ENCODE assay signal across 24 cellular contexts in genomic region chr5:42230839-42231238, GRCh38.
DNase-seq lines count a peak whose midpoint lies in the region; ATAC-seq, FAIRE-seq and TF ChIP-seq lines count a peak whose summit lies in the region.
"Had no signal": no experiment of that assay in that cellular context is flagged by ENCODE, and none has a peak within 500 bp of the region (broad histone marks: within the 10 kb centered on the region; RNA-seq: fewer than 3 reads in every experiment).

No MANE protein-coding gene starts in this region.

- TF ChIP-seq RAD21 in HepG2 (CRISPR knock-in tag; IDR thresholded peaks at IDR 0.05): no peak

- H3K4me3 Mint-ChIP-seq in WTC11: no peak overlapping the region
- H3K4me3 Mint-ChIP-seq in stimulated activated effector memory CD8-positive, alpha-beta T cell treated with anti-CD3 and anti-CD28 coated beads, Interleukin-12 subunit alpha, Interleukin-12 subunit beta, amount 100 ng/mL, for 72 hours: no peak overlapping the region
- H3K4me3 Mint-ChIP-seq: CD14-positive monocyte; CD4-positive, alpha-beta T cell; H9 had no signal

- no peak for FAIRE-seq in HepG2 (lab: Jason Lieb, UNC)
- FAIRE-seq in kidney (lab: Jason Lieb, UNC): no peak
- FAIRE-seq: A204.1, D721Med, GM12878 had no signal

- POLR2A ChIA-PET in HepG2 (lab: Yijun Ruan, JAX): no interaction called here
- POLR2A ChIA-PET in WTC11 (lab: Charles Lee): no interaction called here

- H4K20me1 ChIP-seq in HepG2 (ENCODE audit: insufficient read depth, low read length): no peaks in the 10 kb centered on the region
- H4K20me1 ChIP-seq: BLaER1 treated with 17β-estradiol and CSF1 and Interleukin-3, amounts not matched to agents 10 nM and 100 nM had no signal

- intact Hi-C loops in HepG2 (cut with micrococcal nuclease; ENCODE audit: unreplicated experiment) (no loop called here), right lobe of liver (cut with DNase I) (no loop called here), kidney (cut with DNase I) (no loop called here)

- WGBS in HepG2 (ENCODE audit: low lambda C conversion rate): 0% methylated on average over 3 of the region's 4 CpGs
- WGBS in right lobe of liver (ENCODE audit: insufficient coverage, low coverage, low lambda C conversion rate, missing lambda C conversion rate): 71% methylated on average over 4 of the region's 4 CpGs

- BruUV-seq in HepG2 (replicated peaks; lab: Mats Ljungman, UMichigan): no TSS peak

- H3K27ac ChIP-seq in HepG2 (ENCODE audit: extremely low read length, insufficient read depth, low read length): no peak overlapping the region
- H3K27ac ChIP-seq in right lobe of liver: no peak overlapping the region
- no peak overlapping the region for H3K27ac ChIP-seq in kidney (ENCODE audit: low read depth in 2 of 2, low read length in 2 of 2)
- H3K27ac ChIP-seq: 22Rv1; BLaER1 treated with 17β-estradiol and CSF1 and Interleukin-3, amounts not matched to agents 10 nM and 100 nM had no signal

- H3K9me3 Mint-ChIP-seq in WTC11: peaks cover 22% of the 10 kb centered on the region
- no peaks in the 10 kb centered on the region for H3K9me3 Mint-ChIP-seq in stimulated activated effector memory CD8-positive, alpha-beta T cell treated with anti-CD3 and anti-CD28 coated beads, Interleukin-12 subunit alpha, Interleukin-12 subunit beta, amount 100 ng/mL, for 72 hours
- H3K9me3 Mint-ChIP-seq: CD4-positive, alpha-beta T cell had no signal

- no peak overlapping the region for H2AFZ ChIP-seq in HepG2 (ENCODE audit: low read length)

- H3K9me3 ChIP-seq in HepG2 (ENCODE audit: low read length) (no peaks in the 10 kb centered on the region), right lobe of liver (peaks cover 0 to 3% (median 0%) of the 10 kb centered on the region in 4 donors), kidney (ENCODE audit: control insufficient read depth in 1 of 2, low read length in 2 of 2) (no peaks in the 10 kb centered on the region)
- H3K9me3 ChIP-seq: BE2C; BLaER1 treated with 17β-estradiol and CSF1 and Interleukin-3, amounts not matched to agents 10 nM and 100 nM had no signal

- TF ChIP-seq POLR2A in HepG2 (IDR thresholded peaks at IDR 0.05; ENCODE audit: insufficient read depth in 1 of 2, low read depth in 2 of 2, low read length in 2 of 2) (no peak), right lobe of liver (IDR thresholded peaks at IDR 0.05) (no peak)

- no peak for ATAC-seq in HepG2
- ATAC-seq in right lobe of liver: no peak
- ATAC-seq in WTC11: peak; percentile 30; the same call in 1 of the 2 replicates
- peak; percentile 26 for ATAC-seq in stimulated activated effector memory CD8-positive, alpha-beta T cell treated with anti-CD3 and anti-CD28 coated beads, Interleukin-12 subunit alpha, Interleukin-12 subunit beta, amount 100 ng/mL, for 72 hours
- no peak for ATAC-seq in GM19452 (IDR thresholded peaks at IDR 0.05; ENCODE audit: unreplicated experiment)
- ATAC-seq: GM12878, HCT116 had no signal

- CTCF ChIA-PET in HepG2 (lab: Yijun Ruan, JAX; ENCODE audit: low intra/inter-chr PET ratio, low total read pairs): no interaction called here
- CTCF ChIA-PET in WTC11 (lab: Charles Lee): no interaction called here

- no peaks in the 10 kb centered on the region for H3K79me2 ChIP-seq in HepG2 (ENCODE audit: insufficient read depth, low read length)

- TF ChIP-seq CTCF in HepG2 (CRISPR knock-in tag; IDR thresholded peaks at IDR 0.05) (no peak), right lobe of liver (IDR thresholded peaks at IDR 0.05) (no peak), WTC11 (IDR thresholded peaks at IDR 0.05) (no peak), kidney (IDR thresholded peaks at IDR 0.05; ENCODE audit: borderline replicate concordance, extremely low read depth, insufficient read depth) (no peak)

- no peaks in the 10 kb centered on the region for H3K36me3 Mint-ChIP-seq in WTC11
- H3K36me3 Mint-ChIP-seq in stimulated activated effector memory CD8-positive, alpha-beta T cell treated with anti-CD3 and anti-CD28 coated beads, Interleukin-12 subunit alpha, Interleukin-12 subunit beta, amount 100 ng/mL, for 72 hours: no peaks in the 10 kb centered on the region
- H3K36me3 Mint-ChIP-seq: CD14-positive monocyte; CD8-positive, alpha-beta memory T cell had no signal

- H3K27me3 ChIP-seq in HepG2 (ENCODE audit: control insufficient read depth in 1 of 2, insufficient read depth in 2 of 2, low read length in 2 of 2) (no peaks in the 10 kb centered on the region), right lobe of liver (no peaks in the 10 kb centered on the region)
- H3K27me3 ChIP-seq: BE2C; BLaER1 treated with 17β-estradiol and CSF1 and Interleukin-3, amounts not matched to agents 10 nM and 100 nM had no signal

- no peak for TF ChIP-seq EP300 in HepG2 (IDR thresholded peaks at IDR 0.05; ENCODE audit: low read depth in 2 of 2, low read length in 2 of 2)
- TF ChIP-seq EP300 in HepG2 (CRISPR knock-in tag; IDR thresholded peaks at IDR 0.05; ENCODE audit: borderline replicate concordance): no peak

- no peak for DNase-seq in HepG2 (ENCODE audit: low spot score)
- DNase-seq in right lobe of liver: no peak
- no peak for DNase-seq in WTC11 (ENCODE audit: low spot score)
- peak; percentile 30 for DNase-seq in kidney
- no peak for DNase-seq in stimulated activated effector memory CD8-positive, alpha-beta T cell treated with anti-CD3 and anti-CD28 coated beads, Interleukin-12 subunit alpha, Interleukin-12 subunit beta, amount 100 ng/mL, for 72 hours (ENCODE audit: low spot score in 2 of 2)
- no peak for DNase-seq in AG20443 (ENCODE audit: low spot score)
- no peak for DNase-seq in activated naive CD4-positive, alpha-beta T cell (lab: John Stamatoyannopoulos, UW)
- DNase-seq: AML-193; BE2C; CD4-positive, alpha-beta T cell; CD8-positive, alpha-beta memory T cell; DMS 273 treated with DMSO at 0.1 percent for 48 hours; DMS79; EL; GDM1; H9 had no signal

- no peaks in the 10 kb centered on the region for H3K36me3 ChIP-seq in HepG2 (replicated peaks in 1 of 2; ENCODE audit: control insufficient read depth in 1 of 2, insufficient read depth in 2 of 2, low read length in 2 of 2)
- no peaks in the 10 kb centered on the region for H3K36me3 ChIP-seq in right lobe of liver
- no peaks in the 10 kb centered on the region for H3K36me3 ChIP-seq in kidney (ENCODE audit: control insufficient read depth in 1 of 2, insufficient read depth in 2 of 2, low read length in 2 of 2)
- H3K36me3 ChIP-seq: BE2C; BLaER1 treated with 17β-estradiol and CSF1 and Interleukin-3, amounts not matched to agents 10 nM and 100 nM had no signal

- H3K4me1 ChIP-seq in HepG2 (ENCODE audit: insufficient read depth, low read length) (no peaks in the 10 kb centered on the region), right lobe of liver (no peaks in the 10 kb centered on the region), kidney (ENCODE audit: control insufficient read depth in 1 of 2, insufficient read depth in 1 of 2, low read depth in 1 of 2, low read length in 2 of 2) (no peaks in the 10 kb centered on the region)
- H3K4me1 ChIP-seq: BE2C had no signal

- H3K9ac ChIP-seq in HepG2 (ENCODE audit: insufficient read depth, low read depth, low read length) (no peak overlapping the region), kidney (ENCODE audit: low read length in 2 of 2) (no peak overlapping the region)
- H3K9ac ChIP-seq: BLaER1 treated with 17β-estradiol and CSF1 and Interleukin-3, amounts not matched to agents 10 nM and 100 nM had no signal

- in situ Hi-C loops in HepG2 (cut with HindIII; ENCODE audit: extremely low pct_ligation_motif_present, low pct_unique_long_range_greater_than_20kb): no loop called here

- peaks cover 8% of the 10 kb centered on the region for H3K27me3 Mint-ChIP-seq in WTC11 (ENCODE audit: low read depth)

- H3K27ac Mint-ChIP-seq in WTC11: no peak overlapping the region
- H3K27ac Mint-ChIP-seq in stimulated activated effector memory CD8-positive, alpha-beta T cell treated with anti-CD3 and anti-CD28 coated beads, Interleukin-12 subunit alpha, Interleukin-12 subunit beta, amount 100 ng/mL, for 72 hours: no peak overlapping the region
- H3K27ac Mint-ChIP-seq: CD14-positive monocyte; CD4-positive, alpha-beta T cell had no signal

- no peak overlapping the region for H3K4me2 ChIP-seq in HepG2 (ENCODE audit: low read depth, low read length)

- no peak overlapping the region for H3K4me3 ChIP-seq in HepG2 (replicated peaks in 1 of 3; ENCODE audit: insufficient read depth in 1 of 3, low read depth in 2 of 3, low read length in 3 of 3)
- no peak overlapping the region for H3K4me3 ChIP-seq in right lobe of liver
- H3K4me3 ChIP-seq in kidney (ENCODE audit: low read length in 2 of 2): no peak overlapping the region
- H3K4me3 ChIP-seq: BLaER1 treated with 17β-estradiol and CSF1 and Interleukin-3, amounts not matched to agents 10 nM and 100 nM; GM12878 had no signal

- H3K4me1 Mint-ChIP-seq in WTC11: peaks cover 21% of the 10 kb centered on the region
- no peaks in the 10 kb centered on the region for H3K4me1 Mint-ChIP-seq in stimulated activated effector memory CD8-positive, alpha-beta T cell treated with anti-CD3 and anti-CD28 coated beads, Interleukin-12 subunit alpha, Interleukin-12 subunit beta, amount 100 ng/mL, for 72 hours
- H3K4me1 Mint-ChIP-seq: CD14-positive monocyte; CD8-positive, alpha-beta memory T cell had no signal

TF ChIP-seq in HepG2, 621 proteins besides CTCF, POLR2A, EP300 and RAD21 (continues in another document):
- no peak for TF ChIP-seq SIN3B (IDR thresholded peaks at IDR 0.05; ENCODE audit: low read length)
- no peak for TF ChIP-seq ZNF329 (CRISPR knock-in tag; IDR thresholded peaks at IDR 0.05; ENCODE audit: low read depth)
- no peak for TF ChIP-seq STAT5B (CRISPR knock-in tag; IDR thresholded peaks at IDR 0.05)
- TF ChIP-seq ZNF747 (CRISPR knock-in tag; IDR thresholded peaks at IDR 0.05; ENCODE audit: borderline replicate concordance): no peak
- TF ChIP-seq ZFP62 (CRISPR knock-in tag; IDR thresholded peaks at IDR 0.05): no peak
- TF ChIP-seq ZNF619 (CRISPR knock-in tag; IDR thresholded peaks at IDR 0.05): no peak

TF ChIP-seq in WTC11, 78 proteins besides CTCF, POLR2A, EP300 and RAD21 (continues in another document):
- TF ChIP-seq ATF3 (CRISPR knock-in tag; conservative IDR thresholded peaks at IDR 0.05) (no peak), ZNF121 (CRISPR knock-in tag; IDR thresholded peaks at IDR 0.05) (no peak), SOX15 (CRISPR knock-in tag; IDR thresholded peaks at IDR 0.05) (no peak)

Comparison
In these comparisons a context has a peak if more than half of its experiments do, and no peak if none do; other contexts are left out.
1. ATAC-seq: peak in WTC11 (single experiment) and stimulated activated effector memory CD8-positive, alpha-beta T cell treated with anti-CD3 and anti-CD28 coated beads, Interleukin-12 subunit alpha, Interleukin-12 subunit beta, amount 100 ng/mL, for 72 hours (single experiment); none in HepG2 (single experiment), right lobe of liver (0 of 4) and GM19452 (single experiment).